ENCODE assay signal across 9 cellular contexts in the genomic region with DNA sequence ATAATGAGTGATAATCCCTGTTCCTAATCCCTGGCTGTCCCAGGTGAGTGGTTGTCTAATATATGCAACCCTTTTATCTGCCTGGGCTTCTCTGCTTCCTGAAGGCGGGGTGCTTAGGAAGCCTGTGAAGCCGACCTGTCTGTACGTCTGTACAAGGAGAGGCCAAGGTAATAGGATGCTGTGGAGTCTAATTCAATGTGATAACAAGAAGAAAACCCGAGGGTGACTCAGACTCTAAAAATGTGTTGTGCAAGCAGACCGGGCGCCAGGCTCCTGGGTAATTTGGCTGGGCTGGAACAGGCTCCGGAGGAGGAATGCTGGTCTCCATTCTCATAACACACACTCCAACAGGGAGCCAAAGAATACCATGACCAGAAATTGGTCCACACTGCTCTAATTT. TPM values are rescaled to one million over a fixed set of nuclear protein-coding genes. Genes with fewer than 3 reads are reported as not detected.
DNase-seq lines count a peak whose midpoint lies in the region; ATAC-seq and TF ChIP-seq lines count a peak whose summit lies in the region.
"Had no signal": no experiment of that assay in that cellular context is flagged by ENCODE, and none has a peak within 500 bp of the region (broad histone marks: within the 10 kb centered on the region; RNA-seq: fewer than 3 reads in every experiment).

No MANE protein-coding gene starts in this region.

- 35 to 38% (median 37%) methylated on average over 7 of the region's 7 CpGs for WGBS in psoas muscle, 3 donors

- peak; percentile 51 for DNase-seq in GM04503 (ENCODE audit: low read depth)
- peak; percentile 90 for DNase-seq in RWPE1 (ENCODE audit: low spot score)
- DNase-seq in foreskin keratinocyte: peak; percentile 97
- DNase-seq in psoas muscle: peak in 1 of 2 donors; percentile 37
- no peak for DNase-seq in NK-92 treated with Interleukin-12 subunit alpha and Interleukin-12 subunit beta, amount 100 ng/mL, for 24 hours (lab: John Stamatoyannopoulos, UW)
- no peak for DNase-seq in NCI-H2107 treated with DMSO at 0.1 percent for 48 hours (lab: John Stamatoyannopoulos, UW; ENCODE audit: unreplicated experiment)

- H3K27me3 ChIP-seq in foreskin keratinocyte (no peaks in the 10 kb centered on the region), psoas muscle (ENCODE audit: insufficient read depth in 3 of 3, low read length in 2 of 3) (no peaks in the 10 kb centered on the region)

- H3K36me3 ChIP-seq in psoas muscle (ENCODE audit: insufficient read depth in 1 of 2, low read depth in 1 of 2): no peaks in the 10 kb centered on the region

- H3K4me1 ChIP-seq in foreskin keratinocyte (peaks cover 27% of the 10 kb centered on the region), psoas muscle (no peaks in the 10 kb centered on the region)
- H3K4me1 ChIP-seq: parathyroid adenoma had no signal

- CTCF ChIA-PET in RWPE1 (lab: Yijun Ruan, JAX): no interaction called here

- TF ChIP-seq CTCF in RWPE1 (conservative IDR thresholded peaks at IDR 0.05; ENCODE audit: low read depth): no peak
- TF ChIP-seq CTCF in foreskin keratinocyte (conservative IDR thresholded peaks at IDR 0.05): no peak
- no peak for TF ChIP-seq CTCF in psoas muscle (IDR thresholded peaks at IDR 0.05)

- H3K27ac ChIP-seq in RWPE1 (peak overlapping the region; percentile 96), foreskin keratinocyte (peak overlapping the region; percentile 96), psoas muscle (no peak overlapping the region)
- H3K27ac ChIP-seq: parathyroid adenoma had no signal

- H3K9me3 ChIP-seq in psoas muscle: no peaks in the 10 kb centered on the region

- intact Hi-C loops in psoas muscle (cut with DNase I): no loop called here

- no peak overlapping the region for H3K4me3 ChIP-seq in psoas muscle

- POLR2A ChIA-PET in RWPE1 (lab: Yijun Ruan, JAX; ENCODE audit: low non-redundant PET): no interaction called here

- ATAC-seq in foreskin keratinocyte (peak; percentile 63), psoas muscle (peak; percentile 26 to 63 (median 45)), HG03432 (IDR thresholded peaks at IDR 0.05; ENCODE audit: unreplicated experiment) (no peak), GM21526 (IDR thresholded peaks at IDR 0.05; ENCODE audit: low FRiP score, unreplicated experiment) (no peak)

RNA-seq across cellular contexts. Expression of gene THNSL1, which starts 43.6 kb away (rescaled TPM):
- total RNA-seq in foreskin keratinocyte: 3.1 and 3.5 TPM in 2 replicates
- 1.3 and 1.9 TPM in 2 replicates for polyA plus RNA-seq in foreskin keratinocyte
- 1 to 10 TPM; 2.0 to 8.7 (median 5.7) TPM for total RNA-seq in psoas muscle
- 1 to 10 TPM; 2.0 to 4.6 (median 2.7) TPM for polyA plus RNA-seq in psoas muscle

RNA-seq across cellular contexts. Expression of gene ENKUR, which starts 44.0 kb away (rescaled TPM):
- total RNA-seq in foreskin keratinocyte: 0.04 and 0.07 TPM in 2 replicates
- polyA plus RNA-seq in foreskin keratinocyte: not detected in 2 replicates
- total RNA-seq in psoas muscle: not detected
- under 1 TPM in 2 of 3 donors, not detected in 1; 0.03 to 0.05 TPM for polyA plus RNA-seq in psoas muscle

Comparison
In these comparisons a context has a peak if more than half of its experiments do, and no peak if none do; other contexts are left out.
1. DNase-seq: peak in GM04503 (single experiment), RWPE1 (single experiment) and foreskin keratinocyte (2 of 2); none in NK-92 treated with Interleukin-12 subunit alpha and Interleukin-12 subunit beta, amount 100 ng/mL, for 24 hours (single experiment) and NCI-H2107 treated with DMSO at 0.1 percent for 48 hours (single experiment).
2. ATAC-seq: peak in foreskin keratinocyte (single experiment) and psoas muscle (4 of 4); none in HG03432 (single experiment) and GM21526 (single experiment).